ENCODE assay signal across 10 cellular contexts in genomic region chr5:76292923-76293322, GRCh38.
DNase-seq lines count a peak whose midpoint lies in the region; ATAC-seq and FAIRE-seq lines count a peak whose summit lies in the region.
"Had no signal": no experiment of that assay in that cellular context is flagged by ENCODE, and none has a peak within 500 bp of the region (broad histone marks: within the 10 kb centered on the region; RNA-seq: fewer than 3 reads in every experiment).

No MANE protein-coding gene starts in this region.

- FAIRE-seq in urothelium cell line (lab: Jason Lieb, UNC): no peak
- FAIRE-seq: kidney had no signal

- CTCF ChIA-PET in activated naive CD4-positive, alpha-beta T cell treated with anti-CD3 and anti-CD28 coated beads, Interleukin-2, amount 10 ng/mL, durations not matched to agents 7 days and 5 days (lab: Charles Lee): interaction anchor here (1.2 kb wide), 1 partner anchor 481 kb away, joined by 3 read pairs; no protein-coding TSS in a partner anchor

- H3K9me3 ChIP-seq in muscle layer of duodenum (ENCODE audit: control insufficient read depth in 1 of 2, low read length in 2 of 2): no peaks in the 10 kb centered on the region

- H3K4me1 Mint-ChIP-seq in activated naive CD4-positive, alpha-beta T cell treated with anti-CD3 and anti-CD28 coated beads, Interleukin-2, amount 10 ng/mL, durations not matched to agents 7 days and 5 days: peaks cover 3% of the 10 kb centered on the region

- H3K9me3 Mint-ChIP-seq in activated naive CD4-positive, alpha-beta T cell treated with anti-CD3 and anti-CD28 coated beads, Interleukin-2, amount 10 ng/mL, durations not matched to agents 7 days and 5 days: no peaks in the 10 kb centered on the region

- H3K4me3 Mint-ChIP-seq in activated naive CD4-positive, alpha-beta T cell treated with anti-CD3 and anti-CD28 coated beads, Interleukin-2, amount 10 ng/mL, durations not matched to agents 7 days and 5 days: no peak overlapping the region

- ATAC-seq in GM18873 (IDR thresholded peaks at IDR 0.05; ENCODE audit: low FRiP score, unreplicated experiment) (peak; percentile 81), HG02642 (IDR thresholded peaks at IDR 0.05; ENCODE audit: poor library complexity, unreplicated experiment) (peak; percentile 78)

- no peaks in the 10 kb centered on the region for H3K36me3 Mint-ChIP-seq in activated naive CD4-positive, alpha-beta T cell treated with anti-CD3 and anti-CD28 coated beads, Interleukin-2, amount 10 ng/mL, durations not matched to agents 7 days and 5 days

- H3K27me3 ChIP-seq in muscle layer of duodenum (ENCODE audit: low read depth, low read length): no peaks in the 10 kb centered on the region

- no peaks in the 10 kb centered on the region for H3K36me3 ChIP-seq in muscle layer of duodenum (ENCODE audit: control insufficient read depth in 1 of 2, insufficient read depth in 2 of 2, low read length in 2 of 2)

- H3K4me3 ChIP-seq in muscle layer of duodenum (ENCODE audit: low read depth in 1 of 2, low read length in 2 of 2): no peak overlapping the region

- H3K4me1 ChIP-seq in muscle layer of duodenum (ENCODE audit: control insufficient read depth in 1 of 2, insufficient read depth in 2 of 2, low read length in 2 of 2): peaks cover 0 to 7% of the 10 kb centered on the region in 2 donors

- H3K27me3 Mint-ChIP-seq in activated naive CD4-positive, alpha-beta T cell treated with anti-CD3 and anti-CD28 coated beads, Interleukin-2, amount 10 ng/mL, durations not matched to agents 7 days and 5 days: peaks cover 26% of the 10 kb centered on the region

- DNase-seq in Kasumi-1 (lab: John Stamatoyannopoulos, UW): peak; percentile 82 to 85
- no peak for DNase-seq in activated naive CD4-positive, alpha-beta T cell treated with anti-CD3 and anti-CD28 coated beads, Interleukin-2, amount 10 ng/mL, durations not matched to agents 7 days and 5 days
- no peak for DNase-seq in NCI-H1930 (lab: John Stamatoyannopoulos, UW)
- DNase-seq in urothelium cell line (ENCODE audit: low spot score): no peak
- no peak for DNase-seq in activated CD4-positive, CD25-positive, alpha-beta regulatory T cell treated with anti-CD3 and anti-CD28 coated beads, Interleukin-2, amount 50 U/mL, for 72 hours
- DNase-seq: dermis blood vessel endothelial cell, kidney had no signal

- peak overlapping the region; percentile 22 for H3K27ac ChIP-seq in muscle layer of duodenum (ENCODE audit: low read length)

- no peak overlapping the region for H3K27ac Mint-ChIP-seq in activated naive CD4-positive, alpha-beta T cell treated with anti-CD3 and anti-CD28 coated beads, Interleukin-2, amount 10 ng/mL, durations not matched to agents 7 days and 5 days

Comparison
In these comparisons a context has a peak if more than half of its experiments do, and no peak if none do; other contexts are left out.
1. DNase-seq: peak in Kasumi-1 (2 of 2); none in activated naive CD4-positive, alpha-beta T cell treated with anti-CD3 and anti-CD28 coated beads, Interleukin-2, amount 10 ng/mL, durations not matched to agents 7 days and 5 days (single experiment), NCI-H1930 (0 of 2), urothelium cell line (single experiment) and activated CD4-positive, CD25-positive, alpha-beta regulatory T cell treated with anti-CD3 and anti-CD28 coated beads, Interleukin-2, amount 50 U/mL, for 72 hours (single experiment).